In the genomic region with DNA sequence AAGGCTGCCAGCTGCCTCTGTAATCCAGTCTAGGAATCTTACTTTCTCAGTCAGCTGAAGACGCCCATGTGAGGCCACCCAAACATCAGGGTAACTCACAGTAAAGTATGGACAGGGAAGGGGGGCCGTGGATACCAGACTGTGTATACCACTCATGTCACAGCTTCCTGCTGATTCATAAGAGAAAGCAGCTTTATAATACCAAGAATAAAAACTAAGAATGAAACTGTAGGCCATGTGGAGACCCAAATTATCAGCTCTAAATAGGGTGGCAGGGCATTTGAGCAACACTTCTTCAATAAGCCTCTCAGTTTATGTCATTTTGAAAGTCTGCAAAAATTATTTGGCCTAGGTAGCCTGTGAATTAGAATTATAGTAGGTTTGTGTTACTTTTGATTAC, we compare ENCODE assay signal across 11 cellular contexts.
DNase-seq lines count a peak whose midpoint lies in the region; ATAC-seq lines count a peak whose summit lies in the region.
"Had no signal": no experiment of that assay in that cellular context is flagged by ENCODE, and none has a peak within 500 bp of the region (broad histone marks: within the 10 kb centered on the region; RNA-seq: fewer than 3 reads in every experiment).

No MANE protein-coding gene starts in this region.

- H3K4me3 ChIP-seq in GM23248, result no peak overlapping the region
- H3K4me3 ChIP-seq: esophagus muscularis mucosa had no signal

- H3F3A ChIP-seq in GM23248 (ENCODE audit: insufficient read depth), result no peaks in the 10 kb centered on the region

- in situ Hi-C loops in GM23248 (cut with MboI), result no loop called here

- DNase-seq in activated T-cell treated with anti-CD3 and anti-CD28 coated beads for 48 hours (ENCODE audit: low read depth), result peak; percentile 3
- DNase-seq in activated T-cell treated with anti-CD3 and anti-CD28 coated beads for 4 hours, result no peak
- peak; percentile 4 for DNase-seq in stimulated activated CD4-positive, alpha-beta T cell treated with anti-CD3 and anti-CD28 coated beads, Interleukin-4, amount 100 ng/mL, for 24 hours
- no peak for DNase-seq in NCI-H146 (lab: John Stamatoyannopoulos, UW)
- DNase-seq in NCI-H1930 (lab: John Stamatoyannopoulos, UW), result no peak
- no peak for DNase-seq in GM23248
- DNase-seq: posterior cingulate gyrus had no signal

- no peaks in the 10 kb centered on the region for H4K20me1 ChIP-seq in GM23248 (ENCODE audit: insufficient read depth)

- no peaks in the 10 kb centered on the region for H3K9me2 ChIP-seq in GM23248 (ENCODE audit: insufficient read depth)

- H3K27me3 ChIP-seq in GM23248 (replicated peaks; ENCODE audit: insufficient read depth), result no peaks in the 10 kb centered on the region
- H3K27me3 ChIP-seq: esophagus muscularis mucosa had no signal

- WGBS in GM23248 (ENCODE audit: low coverage in 1 of 2, low lambda C conversion rate in 2 of 2, missing lambda C conversion rate in 2 of 2), 2 experiments, result 95 to 97% methylated on average over 2 of the region's 2 CpGs

- no peak overlapping the region for H2AFZ ChIP-seq in GM23248

- H3K4me1 ChIP-seq in GM23248 (ENCODE audit: insufficient read depth), result no peaks in the 10 kb centered on the region
- H3K4me1 ChIP-seq: esophagus muscularis mucosa had no signal

- no peaks in the 10 kb centered on the region for H3K79me2 ChIP-seq in GM23248 (ENCODE audit: insufficient read depth)

- no peak overlapping the region for H3K27ac ChIP-seq in GM23248
- H3K27ac ChIP-seq: esophagus muscularis mucosa had no signal

- H3K9me3 ChIP-seq in GM23248 (ENCODE audit: low read depth), result no peaks in the 10 kb centered on the region
- H3K9me3 ChIP-seq: esophagus muscularis mucosa had no signal

- ATAC-seq in GM21528 (IDR thresholded peaks at IDR 0.05; ENCODE audit: low FRiP score, unreplicated experiment), result peak; percentile 95
- peak; percentile 96 for ATAC-seq in HG03159 (IDR thresholded peaks at IDR 0.05; ENCODE audit: unreplicated experiment)
- ATAC-seq: HepG2 had no signal

- no peak overlapping the region for H3K9ac ChIP-seq in GM23248

- H3K36me3 ChIP-seq in GM23248 (ENCODE audit: low read depth), result peaks cover 21% of the 10 kb centered on the region; the same call in 1 of the 2 replicates

- H3K4me2 ChIP-seq in GM23248 (ENCODE audit: unreplicated experiment), result no peak overlapping the region

Comparison
In these comparisons a context has a peak if more than half of its experiments do, and no peak if none do; other contexts are left out.
1. DNase-seq: peak in activated T-cell treated with anti-CD3 and anti-CD28 coated beads for 48 hours (single experiment) and stimulated activated CD4-positive, alpha-beta T cell treated with anti-CD3 and anti-CD28 coated beads, Interleukin-4, amount 100 ng/mL, for 24 hours (single experiment); none in activated T-cell treated with anti-CD3 and anti-CD28 coated beads for 4 hours (single experiment), NCI-H146 (single experiment), NCI-H1930 (0 of 2) and GM23248 (single experiment).